16 cellular contexts compared by ENCODE assay signal in the genomic region with DNA sequence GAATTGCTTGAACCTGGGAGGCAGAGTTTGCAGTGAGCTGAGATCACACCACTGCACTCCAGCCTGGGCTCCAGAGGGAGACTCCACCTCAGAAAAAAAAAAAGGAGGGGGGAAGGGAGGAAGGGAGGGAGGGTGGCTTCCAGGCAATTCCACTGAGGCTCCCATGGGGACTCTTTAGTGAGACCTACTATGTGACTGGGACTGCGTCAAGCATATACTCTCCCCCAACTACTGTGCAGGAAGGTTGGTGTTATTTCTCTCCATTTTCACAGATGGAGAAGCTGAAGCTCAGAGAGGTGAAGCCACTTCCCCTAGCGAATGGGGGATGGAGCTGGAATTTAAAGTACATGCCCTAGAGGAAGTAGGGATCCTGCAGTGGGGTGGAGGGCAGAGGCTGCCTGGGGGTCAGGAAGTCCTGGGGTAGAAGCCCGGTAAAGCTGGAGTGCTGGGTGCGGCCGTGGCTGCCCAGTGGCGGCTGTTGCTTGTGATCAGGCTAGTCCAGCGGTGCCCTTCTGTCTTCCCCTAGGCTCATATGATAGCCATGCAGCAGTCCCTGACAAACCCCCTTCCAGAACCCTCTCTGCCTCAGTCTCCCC. TPM values are rescaled to one million over a fixed set of nuclear protein-coding genes. Genes with fewer than 3 reads are reported as not detected.
"Had no signal": no experiment of that assay in that cellular context is flagged by ENCODE, and none has a peak within 500 bp of the region (broad histone marks: within the 10 kb centered on the region; RNA-seq: fewer than 3 reads in every experiment).

No MANE protein-coding gene starts in this region.

- H3K9me3 ChIP-seq: neutrophil had no signal

- H3K36me3 ChIP-seq: brain microvascular endothelial cell, neutrophil had no signal

- ATAC-seq: activated CD8-positive, alpha-beta memory T cell treated with anti-CD3 and anti-CD28 coated beads, Interleukin-2, amount 10 ng/mL, durations not matched to agents 7 days and 5 days; effector memory CD8-positive, alpha-beta T cell had no signal

- H3K27ac ChIP-seq: brain microvascular endothelial cell, neutrophil had no signal

- H3K4me3 ChIP-seq: lung had no signal

- DNase-seq: activated CD4-positive, alpha-beta T cell treated with anti-CD3 and anti-CD28 coated beads for 1 hour; activated CD4-positive, alpha-beta T cell treated with anti-CD3 and anti-CD28 coated beads, Interleukin-2, amount 50 U/mL, for 48 hours; activated CD8-positive, alpha-beta memory T cell treated with anti-CD3 and anti-CD28 coated beads, Interleukin-2, amount 10 ng/mL, durations not matched to agents 7 days and 5 days; activated gamma-delta T cell; activated T-cell treated with anti-CD3 and anti-CD28 coated beads, Interleukin-2, amount 50 U/mL, for 24 hours; brain microvascular endothelial cell; effector memory CD8-positive, alpha-beta T cell; hypothalamus; kidney glomerular epithelial cell; naive B cell; retina; stimulated activated CD4-positive, alpha-beta T cell treated with anti-CD3 and anti-CD28 coated beads, Interleukin-15, amount 100 ng/mL, for 24 hours; stimulated activated CD4-positive, alpha-beta T cell treated with anti-CD3 and anti-CD28 coated beads, Interleukin-4, amount 100 ng/mL, for 24 hours had no signal

RNA-seq across cellular contexts. Expression of a gene that starts 40.3 kb away (rescaled TPM):
- total RNA-seq: glomerular endothelial cell had no signal
